Comparison of ENCODE assay signal across 12 cellular contexts in the genomic region with DNA sequence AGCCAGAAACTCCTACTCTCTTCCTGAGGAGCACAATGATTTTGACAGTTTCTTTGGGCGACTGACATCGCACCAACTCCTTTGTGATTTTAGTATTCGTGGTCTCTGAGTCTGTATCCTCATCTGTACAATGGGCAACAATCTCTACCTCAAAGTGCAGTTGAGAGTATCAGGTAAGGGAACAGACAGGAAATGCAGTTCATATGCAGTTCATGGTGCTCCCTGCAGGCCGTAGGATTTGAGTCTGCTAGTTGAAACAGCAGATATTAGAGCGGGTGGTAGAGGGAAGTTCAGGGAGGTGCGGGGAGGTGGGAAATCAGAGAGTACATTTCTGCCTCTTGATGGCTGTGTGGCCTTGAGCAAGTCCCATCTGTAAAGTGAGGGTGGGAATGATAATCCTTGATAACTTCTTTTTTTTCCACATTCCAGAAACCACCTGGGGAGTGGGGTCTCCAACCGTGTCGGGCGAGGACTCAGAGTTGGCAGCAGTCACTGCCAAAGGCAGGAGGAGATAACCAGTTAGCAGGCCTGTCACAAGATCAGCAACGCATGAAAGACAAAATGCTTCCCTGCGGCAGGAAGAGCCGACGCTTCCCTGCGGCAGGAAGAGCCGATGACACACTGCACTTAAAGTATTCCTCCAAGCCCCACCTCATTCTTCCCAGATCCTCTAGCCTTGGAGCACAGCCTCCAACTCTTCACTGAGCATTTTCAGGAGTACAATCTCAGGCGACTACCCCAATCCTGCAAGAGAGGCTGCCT. TPM values are rescaled to one million over a fixed set of nuclear protein-coding genes. Genes with fewer than 3 reads are reported as not detected.
DNase-seq lines count a peak whose midpoint lies in the region; ATAC-seq and TF ChIP-seq lines count a peak whose summit lies in the region.
"Had no signal": no experiment of that assay in that cellular context is flagged by ENCODE, and none has a peak within 500 bp of the region (broad histone marks: within the 10 kb centered on the region; RNA-seq: fewer than 3 reads in every experiment).

No MANE protein-coding gene starts in this region.

- H3K4me3 ChIP-seq in AG10803 (ENCODE audit: low read length), result no peak overlapping the region
- no peak overlapping the region for H3K4me3 ChIP-seq in kidney epithelial cell (ENCODE audit: low read depth, low read length)
- H3K4me3 ChIP-seq: hepatocyte had no signal

- no peaks in the 10 kb centered on the region for H3K27me3 ChIP-seq in kidney epithelial cell (ENCODE audit: control insufficient read depth, insufficient read depth, low read length)
- H3K27me3 ChIP-seq: hepatocyte had no signal

- H3K36me3 ChIP-seq in kidney epithelial cell (ENCODE audit: control insufficient read depth, insufficient read depth, low read length), result no peaks in the 10 kb centered on the region

- DNase-seq in AG10803 (ENCODE audit: low read depth), result peak; percentile 60
- DNase-seq in HT1080 (ENCODE audit: low read depth), result peak; percentile 91
- DNase-seq in amniotic epithelial cell (ENCODE audit: low read depth), result peak; percentile 67
- peak; percentile 56 for DNase-seq in kidney epithelial cell (ENCODE audit: low read depth)
- DNase-seq in pons (ENCODE audit: low spot score), result no peak
- DNase-seq in NCI-H146 treated with DMSO at 0.1 percent for 48 hours (lab: John Stamatoyannopoulos, UW; ENCODE audit: unreplicated experiment), result no peak
- DNase-seq: COR-L47; stimulated activated CD4-positive, alpha-beta T cell treated with anti-CD3 and anti-CD28 coated beads, Interleukin-4, amount 100 ng/mL, for 24 hours; T-helper 1 cell had no signal

- no peak for ATAC-seq in HG02798 (IDR thresholded peaks at IDR 0.05; ENCODE audit: poor library complexity, unreplicated experiment)
- ATAC-seq in HG03108 (IDR thresholded peaks at IDR 0.05; ENCODE audit: unreplicated experiment), result no peak

- TF ChIP-seq CTCF in AG10803 (conservative IDR thresholded peaks at IDR 0.05; ENCODE audit: low read length) (0 out of 2 replicates have a peak, but pooled peaks have one; percentile 5), kidney epithelial cell (IDR thresholded peaks at IDR 0.05; ENCODE audit: insufficient read depth, low read length, poor library complexity, severe bottlenecking) (peak; percentile 12)

RNA-seq across cellular contexts. Expression of gene NEK6, which starts 6.0 kb away (rescaled TPM):
- 40.9 and 43.9 TPM in 2 replicates for total RNA-seq in HT1080 (2014; rRNA removed; shearing (Covaris generic))
- 67.1 and 68.4 TPM in 2 replicates for polyA plus RNA-seq in HT1080 (2015; cell fraction: cytosol; rRNA removed)
- polyA plus RNA-seq in HT1080 (2015; cell fraction: nucleus; rRNA removed), result 39.9 and 52.2 TPM in 2 replicates
- total RNA-seq in kidney epithelial cell, result 17.8 and 22.7 TPM in 2 replicates

Comparison
In these comparisons a context has a peak if more than half of its experiments do, and no peak if none do; other contexts are left out.
1. DNase-seq: peak in AG10803 (single experiment), HT1080 (single experiment), amniotic epithelial cell (single experiment) and kidney epithelial cell (single experiment); none in pons (single experiment) and NCI-H146 treated with DMSO at 0.1 percent for 48 hours (single experiment).